In the genomic region with DNA sequence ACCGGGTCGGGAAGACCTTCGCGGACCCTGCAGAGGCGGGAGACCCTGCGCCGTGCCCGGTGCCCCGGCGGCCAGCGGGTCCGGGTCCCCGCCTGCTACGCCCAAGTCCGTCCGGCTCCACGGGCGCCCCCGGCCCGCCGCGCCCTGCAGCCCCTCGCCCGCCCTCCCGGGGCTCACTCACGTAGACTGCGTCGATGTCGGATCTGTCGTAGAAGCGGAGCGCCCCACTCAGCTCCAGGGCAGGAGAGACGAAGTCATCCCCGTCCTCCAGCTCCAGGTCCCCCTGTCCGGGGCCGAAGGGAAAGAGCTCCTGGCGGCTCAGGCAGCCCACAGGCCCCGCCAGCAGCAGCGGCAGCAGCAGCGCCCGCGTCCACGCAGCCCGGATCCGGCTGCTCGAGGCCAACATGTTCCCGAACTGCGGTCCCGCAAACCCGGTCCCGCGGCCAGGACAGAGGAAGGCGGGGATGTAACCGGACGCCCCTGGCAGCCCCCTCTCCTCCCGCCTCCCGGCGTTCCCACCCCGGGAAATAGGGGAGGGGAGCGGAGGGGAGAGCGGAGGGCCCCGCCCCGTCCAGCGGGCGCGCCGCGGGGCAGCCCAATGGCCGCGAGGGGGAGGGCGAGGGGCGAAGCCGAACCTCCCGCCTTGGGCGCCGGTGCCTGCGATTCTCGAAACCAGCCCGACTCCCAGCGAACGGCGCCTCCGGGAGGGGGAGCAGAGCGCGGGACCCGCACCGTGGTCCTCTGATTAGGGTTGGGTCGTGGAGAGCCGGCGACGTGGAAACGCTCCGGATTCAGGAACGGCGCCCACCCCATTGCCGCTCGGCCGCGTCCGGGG, we compare ENCODE assay signal across 1 cellular context.
TF ChIP-seq lines count a peak whose summit lies in the region.

A gene with protein sequence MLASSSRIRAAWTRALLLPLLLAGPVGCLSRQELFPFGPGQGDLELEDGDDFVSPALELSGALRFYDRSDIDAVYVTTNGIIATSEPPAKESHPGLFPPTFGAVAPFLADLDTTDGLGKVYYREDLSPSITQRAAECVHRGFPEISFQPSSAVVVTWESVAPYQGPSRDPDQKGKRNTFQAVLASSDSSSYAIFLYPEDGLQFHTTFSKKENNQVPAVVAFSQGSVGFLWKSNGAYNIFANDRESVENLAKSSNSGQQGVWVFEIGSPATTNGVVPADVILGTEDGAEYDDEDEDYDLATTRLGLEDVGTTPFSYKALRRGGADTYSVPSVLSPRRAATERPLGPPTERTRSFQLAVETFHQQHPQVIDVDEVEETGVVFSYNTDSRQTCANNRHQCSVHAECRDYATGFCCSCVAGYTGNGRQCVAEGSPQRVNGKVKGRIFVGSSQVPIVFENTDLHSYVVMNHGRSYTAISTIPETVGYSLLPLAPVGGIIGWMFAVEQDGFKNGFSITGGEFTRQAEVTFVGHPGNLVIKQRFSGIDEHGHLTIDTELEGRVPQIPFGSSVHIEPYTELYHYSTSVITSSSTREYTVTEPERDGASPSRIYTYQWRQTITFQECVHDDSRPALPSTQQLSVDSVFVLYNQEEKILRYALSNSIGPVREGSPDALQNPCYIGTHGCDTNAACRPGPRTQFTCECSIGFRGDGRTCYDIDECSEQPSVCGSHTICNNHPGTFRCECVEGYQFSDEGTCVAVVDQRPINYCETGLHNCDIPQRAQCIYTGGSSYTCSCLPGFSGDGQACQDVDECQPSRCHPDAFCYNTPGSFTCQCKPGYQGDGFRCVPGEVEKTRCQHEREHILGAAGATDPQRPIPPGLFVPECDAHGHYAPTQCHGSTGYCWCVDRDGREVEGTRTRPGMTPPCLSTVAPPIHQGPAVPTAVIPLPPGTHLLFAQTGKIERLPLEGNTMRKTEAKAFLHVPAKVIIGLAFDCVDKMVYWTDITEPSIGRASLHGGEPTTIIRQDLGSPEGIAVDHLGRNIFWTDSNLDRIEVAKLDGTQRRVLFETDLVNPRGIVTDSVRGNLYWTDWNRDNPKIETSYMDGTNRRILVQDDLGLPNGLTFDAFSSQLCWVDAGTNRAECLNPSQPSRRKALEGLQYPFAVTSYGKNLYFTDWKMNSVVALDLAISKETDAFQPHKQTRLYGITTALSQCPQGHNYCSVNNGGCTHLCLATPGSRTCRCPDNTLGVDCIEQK (minus strand): TSS at position 417 of the 835 bp plus-strand sequence. CDS start 11 bp downstream, at position 406.

TF ChIP-seq in GM12878, 131 proteins besides CTCF, POLR2A, EP300 and RAD21 (continued from another document and continues in another):
- TF ChIP-seq, protein P1, sequence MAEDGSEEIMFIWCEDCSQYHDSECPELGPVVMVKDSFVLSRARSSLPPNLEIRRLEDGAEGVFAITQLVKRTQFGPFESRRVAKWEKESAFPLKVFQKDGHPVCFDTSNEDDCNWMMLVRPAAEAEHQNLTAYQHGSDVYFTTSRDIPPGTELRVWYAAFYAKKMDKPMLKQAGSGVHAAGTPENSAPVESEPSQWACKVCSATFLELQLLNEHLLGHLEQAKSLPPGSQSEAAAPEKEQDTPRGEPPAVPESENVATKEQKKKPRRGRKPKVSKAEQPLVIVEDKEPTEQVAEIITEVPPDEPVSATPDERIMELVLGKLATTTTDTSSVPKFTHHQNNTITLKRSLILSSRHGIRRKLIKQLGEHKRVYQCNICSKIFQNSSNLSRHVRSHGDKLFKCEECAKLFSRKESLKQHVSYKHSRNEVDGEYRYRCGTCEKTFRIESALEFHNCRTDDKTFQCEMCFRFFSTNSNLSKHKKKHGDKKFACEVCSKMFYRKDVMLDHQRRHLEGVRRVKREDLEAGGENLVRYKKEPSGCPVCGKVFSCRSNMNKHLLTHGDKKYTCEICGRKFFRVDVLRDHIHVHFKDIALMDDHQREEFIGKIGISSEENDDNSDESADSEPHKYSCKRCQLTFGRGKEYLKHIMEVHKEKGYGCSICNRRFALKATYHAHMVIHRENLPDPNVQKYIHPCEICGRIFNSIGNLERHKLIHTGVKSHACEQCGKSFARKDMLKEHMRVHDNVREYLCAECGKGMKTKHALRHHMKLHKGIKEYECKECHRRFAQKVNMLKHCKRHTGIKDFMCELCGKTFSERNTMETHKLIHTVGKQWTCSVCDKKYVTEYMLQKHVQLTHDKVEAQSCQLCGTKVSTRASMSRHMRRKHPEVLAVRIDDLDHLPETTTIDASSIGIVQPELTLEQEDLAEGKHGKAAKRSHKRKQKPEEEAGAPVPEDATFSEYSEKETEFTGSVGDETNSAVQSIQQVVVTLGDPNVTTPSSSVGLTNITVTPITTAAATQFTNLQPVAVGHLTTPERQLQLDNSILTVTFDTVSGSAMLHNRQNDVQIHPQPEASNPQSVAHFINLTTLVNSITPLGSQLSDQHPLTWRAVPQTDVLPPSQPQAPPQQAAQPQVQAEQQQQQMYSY (CRISPR knock-in tag; IDR thresholded peaks at IDR 0.05), result no peak
- no peak for TF ChIP-seq ZNF592 (IDR thresholded peaks at IDR 0.05)
- no peak for TF ChIP-seq POU2F2 (IDR thresholded peaks at IDR 0.05; ENCODE audit: borderline replicate concordance, low read depth, low read length)
- no peak for TF ChIP-seq IRF3 (IDR thresholded peaks at IDR 0.05)
- no peak for TF ChIP-seq CREM (IDR thresholded peaks at IDR 0.05; ENCODE audit: low read depth)
- TF ChIP-seq HDAC6 (IDR thresholded peaks at IDR 0.05; ENCODE audit: unreplicated experiment), result no peak
- TF ChIP-seq MYC (IDR thresholded peaks at IDR 0.05; ENCODE audit: insufficient read depth, insufficient read length, insufficient replicate concordance, low read length, severe bottlenecking), result no peak
- TF ChIP-seq ZNF24 (IDR thresholded peaks at IDR 0.05), result no peak
- no peak for TF ChIP-seq RBBP5 (conservative IDR thresholded peaks at IDR 0.05)
- no peak for TF ChIP-seq FOXM1 (IDR thresholded peaks at IDR 0.05; ENCODE audit: low read depth, low read length)
- TF ChIP-seq SMARCA5 (IDR thresholded peaks at IDR 0.05), result no peak
- no peak for TF ChIP-seq TARDBP (IDR thresholded peaks at IDR 0.05; ENCODE audit: borderline replicate concordance)
- no peak for TF ChIP-seq TCF7 (IDR thresholded peaks at IDR 0.05; ENCODE audit: borderline replicate concordance)
- TF ChIP-seq ZNF687 (IDR thresholded peaks at IDR 0.05), result peak; percentile 42; the same call in 1 of the 2 replicates
- no peak for TF ChIP-seq HDAC2 (IDR thresholded peaks at IDR 0.05)
- TF ChIP-seq RELB (IDR thresholded peaks at IDR 0.05; ENCODE audit: low read depth), result peak; percentile 16; the same call in 1 of the 2 replicates
- no peak for TF ChIP-seq FOS (IDR thresholded peaks at IDR 0.05; ENCODE audit: borderline replicate concordance, extremely low read depth, insufficient read length)
- 0 out of 2 replicates have a peak, but pooled peaks have one; percentile 35 for TF ChIP-seq LARP7 (IDR thresholded peaks at IDR 0.05)
- TF ChIP-seq MTA3 (IDR thresholded peaks at IDR 0.05; ENCODE audit: borderline replicate concordance, low read length), result no peak
- TF ChIP-seq NRF1 (conservative IDR thresholded peaks at IDR 0.05; ENCODE audit: low read depth, low read length), result no peak
- no peak for TF ChIP-seq SIX5 (IDR thresholded peaks at IDR 0.05; ENCODE audit: low read depth, low read length, severe bottlenecking)
- TF ChIP-seq IKZF1 (conservative IDR thresholded peaks at IDR 0.05), result peak; percentile 93
- TF ChIP-seq, protein P2, sequence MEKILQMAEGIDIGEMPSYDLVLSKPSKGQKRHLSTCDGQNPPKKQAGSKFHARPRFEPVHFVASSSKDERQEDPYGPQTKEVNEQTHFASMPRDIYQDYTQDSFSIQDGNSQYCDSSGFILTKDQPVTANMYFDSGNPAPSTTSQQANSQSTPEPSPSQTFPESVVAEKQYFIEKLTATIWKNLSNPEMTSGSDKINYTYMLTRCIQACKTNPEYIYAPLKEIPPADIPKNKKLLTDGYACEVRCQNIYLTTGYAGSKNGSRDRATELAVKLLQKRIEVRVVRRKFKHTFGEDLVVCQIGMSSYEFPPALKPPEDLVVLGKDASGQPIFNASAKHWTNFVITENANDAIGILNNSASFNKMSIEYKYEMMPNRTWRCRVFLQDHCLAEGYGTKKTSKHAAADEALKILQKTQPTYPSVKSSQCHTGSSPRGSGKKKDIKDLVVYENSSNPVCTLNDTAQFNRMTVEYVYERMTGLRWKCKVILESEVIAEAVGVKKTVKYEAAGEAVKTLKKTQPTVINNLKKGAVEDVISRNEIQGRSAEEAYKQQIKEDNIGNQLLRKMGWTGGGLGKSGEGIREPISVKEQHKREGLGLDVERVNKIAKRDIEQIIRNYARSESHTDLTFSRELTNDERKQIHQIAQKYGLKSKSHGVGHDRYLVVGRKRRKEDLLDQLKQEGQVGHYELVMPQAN (conservative IDR thresholded peaks at IDR 0.05), result 0 out of 2 replicates have a peak, but pooled peaks have one; percentile 13
- no peak for TF ChIP-seq ATF7 (IDR thresholded peaks at IDR 0.05; ENCODE audit: low read depth)
- no peak; the same call in 1 of the 2 replicates for TF ChIP-seq EED (IDR thresholded peaks at IDR 0.05; ENCODE audit: low read depth)
- peak; percentile 10 for TF ChIP-seq MEF2B (IDR thresholded peaks at IDR 0.05; ENCODE audit: partially characterized antibody, poor library complexity, severe bottlenecking)
